In genomic region chr19:11541238-11541637, GRCh38 we compare ENCODE assay signal across 21 cellular contexts. TPM values are rescaled to one million over a fixed set of nuclear protein-coding genes. Genes with fewer than 3 reads are reported as not detected.
A peak's percentile ranks its signal among the peaks of the same experiment; 100 is the strongest.
DNase-seq lines count a peak whose midpoint lies in the region; ATAC-seq and TF ChIP-seq lines count a peak whose summit lies in the region.
"Had no signal": no experiment of that assay in that cellular context is flagged by ENCODE, and none has a peak within 500 bp of the region (broad histone marks: within the 10 kb centered on the region; RNA-seq: fewer than 3 reads in every experiment).

No MANE protein-coding gene starts in this region.

- peak overlapping the region in 3 of 4 donors; percentile 86 to 92 (median 89) for H3K27ac ChIP-seq in esophagus squamous epithelium
- H3K27ac ChIP-seq in thoracic aorta, result peak overlapping the region; percentile 94 to 98
- H3K27ac ChIP-seq: colonic mucosa, VCaP had no signal

- H3K36me3 ChIP-seq in esophagus squamous epithelium (no peaks in the 10 kb centered on the region), thoracic aorta (peaks cover 32% of the 10 kb centered on the region)
- H3K36me3 ChIP-seq: colonic mucosa had no signal

- WGBS in esophagus squamous epithelium, 2 donors, result 42 to 68% methylated on average over 3 of the region's 3 CpGs

- peak; percentile 40 for ATAC-seq in activated CD4-positive, alpha-beta T cell treated with anti-CD3 and anti-CD28 coated beads for 36 hours
- ATAC-seq in thoracic aorta (ENCODE audit: insufficient number of reproducible peaks, low FRiP score, low read depth) (no peak), GM18519 (IDR thresholded peaks at IDR 0.05; ENCODE audit: low FRiP score, unreplicated experiment) (no peak), GM21381 (IDR thresholded peaks at IDR 0.05; ENCODE audit: unreplicated experiment) (no peak)
- ATAC-seq: activated T-cell treated with anti-CD3 and anti-CD28 coated beads, Interleukin-2, amount 50 U/mL, for 4 hours had no signal

- intact Hi-C loops in activated CD4-positive, alpha-beta T cell treated with anti-CD3 and anti-CD28 coated beads for 36 hours (cut with DNase I, micrococcal nuclease), result no loop called here
- intact Hi-C loops in esophagus squamous epithelium (cut with DNase I), result no loop called here

- no peak overlapping the region for H3K4me3 Mint-ChIP-seq in activated CD4-positive, alpha-beta T cell treated with anti-CD3 and anti-CD28 coated beads for 36 hours
- H3K4me3 Mint-ChIP-seq: activated CD4-positive, alpha-beta memory T cell treated with anti-CD3 and anti-CD28 coated beads for 36 hours; activated naive CD4-positive, alpha-beta T cell treated with anti-CD3 and anti-CD28 coated beads, Interleukin-2, amount 50 U/mL, for 24 hours; activated T-cell treated with anti-CD3 and anti-CD28 coated beads, Interleukin-2, amount 50 U/mL, for 4 hours; B cell; nephron progenitor cell; T-helper 1 cell treated with Interleukin-12 subunit alpha and Interleukin-12 subunit beta and Interleukin-4 antibody, amounts not matched to agents 30 μg/mL and 1 μg/mL, for 36 hours had no signal

- H3K27me3 ChIP-seq in esophagus squamous epithelium, result peaks cover 0 to 27% (median 2%) of the 10 kb centered on the region in 4 donors
- H3K27me3 ChIP-seq in thoracic aorta (replicated peaks; ENCODE audit: insufficient read depth), result no peaks in the 10 kb centered on the region
- H3K27me3 ChIP-seq: colonic mucosa had no signal

- no peaks in the 10 kb centered on the region for H3K9me3 Mint-ChIP-seq in activated CD4-positive, alpha-beta T cell treated with anti-CD3 and anti-CD28 coated beads for 36 hours (ENCODE audit: low read depth)
- H3K9me3 Mint-ChIP-seq: activated CD4-positive, alpha-beta memory T cell treated with anti-CD3 and anti-CD28 coated beads for 36 hours; activated naive CD4-positive, alpha-beta T cell treated with anti-CD3 and anti-CD28 coated beads, Interleukin-2, amount 50 U/mL, for 24 hours; activated T-cell treated with anti-CD3 and anti-CD28 coated beads, Interleukin-2, amount 50 U/mL, for 4 hours; nephron progenitor cell; T-helper 1 cell treated with Interleukin-12 subunit alpha and Interleukin-12 subunit beta and Interleukin-4 antibody, amounts not matched to agents 30 μg/mL and 1 μg/mL, for 36 hours had no signal

- TF ChIP-seq CTCF in esophagus squamous epithelium (IDR thresholded peaks at IDR 0.05), result no peak
- no peak for TF ChIP-seq CTCF in thoracic aorta (IDR thresholded peaks at IDR 0.05)

- H3K9me3 ChIP-seq in esophagus squamous epithelium (no peaks in the 10 kb centered on the region), thoracic aorta (no peaks in the 10 kb centered on the region)
- H3K9me3 ChIP-seq: colonic mucosa had no signal

- H3K4me3 ChIP-seq in esophagus squamous epithelium, result peak overlapping the region in 3 of 4 donors; percentile 45 to 62 (median 48)
- H3K4me3 ChIP-seq in thoracic aorta, result peak overlapping the region; percentile 86
- H3K4me3 ChIP-seq: colonic mucosa had no signal

- no peaks in the 10 kb centered on the region for H3K4me1 Mint-ChIP-seq in activated CD4-positive, alpha-beta T cell treated with anti-CD3 and anti-CD28 coated beads for 36 hours
- H3K4me1 Mint-ChIP-seq: activated naive CD4-positive, alpha-beta T cell treated with anti-CD3 and anti-CD28 coated beads, Interleukin-2, amount 50 U/mL, for 24 hours had no signal

- CTCF ChIA-PET in activated CD4-positive, alpha-beta T cell treated with anti-CD3 and anti-CD28 coated beads for 36 hours (lab: Charles Lee), result interaction anchor here (1.1 kb wide), 1 partner anchor 59 kb away, joined by 4 read pairs; no protein-coding TSS in a partner anchor

- H3K27me3 Mint-ChIP-seq in activated CD4-positive, alpha-beta T cell treated with anti-CD3 and anti-CD28 coated beads for 36 hours, result peaks cover 19% of the 10 kb centered on the region

- POLR2A ChIA-PET in activated CD4-positive, alpha-beta T cell treated with anti-CD3 and anti-CD28 coated beads for 36 hours (lab: Charles Lee), result no interaction called here

- no peaks in the 10 kb centered on the region for H3K36me3 Mint-ChIP-seq in activated CD4-positive, alpha-beta T cell treated with anti-CD3 and anti-CD28 coated beads for 36 hours (ENCODE audit: low read depth)
- H3K36me3 Mint-ChIP-seq: activated CD4-positive, alpha-beta memory T cell treated with anti-CD3 and anti-CD28 coated beads for 36 hours; activated naive CD4-positive, alpha-beta T cell treated with anti-CD3 and anti-CD28 coated beads, Interleukin-2, amount 50 U/mL, for 24 hours had no signal

- no peak for TF ChIP-seq POLR2A in esophagus squamous epithelium (IDR thresholded peaks at IDR 0.05)

- no peak overlapping the region for H3K27ac Mint-ChIP-seq in activated CD4-positive, alpha-beta T cell treated with anti-CD3 and anti-CD28 coated beads for 36 hours
- H3K27ac Mint-ChIP-seq: activated CD4-positive, alpha-beta memory T cell treated with anti-CD3 and anti-CD28 coated beads for 36 hours; activated naive CD4-positive, alpha-beta T cell treated with anti-CD3 and anti-CD28 coated beads, Interleukin-2, amount 50 U/mL, for 24 hours; B cell; nephron progenitor cell; T-helper 1 cell treated with Interleukin-12 subunit alpha and Interleukin-12 subunit beta and Interleukin-4 antibody, amounts not matched to agents 30 μg/mL and 1 μg/mL, for 36 hours had no signal

- H3K4me1 ChIP-seq in esophagus squamous epithelium, result peaks cover 5 to 23% (median 7%) of the 10 kb centered on the region in 3 donors
- H3K4me1 ChIP-seq in thoracic aorta (ENCODE audit: control insufficient read depth in 1 of 2, low read depth in 2 of 2), result peaks cover 9 to 53% of the 10 kb centered on the region in 2 donors
- H3K4me1 ChIP-seq: colonic mucosa had no signal

- no peak for DNase-seq in activated CD4-positive, alpha-beta T cell treated with anti-CD3 and anti-CD28 coated beads for 36 hours
- no peak for DNase-seq in activated CD4-positive, alpha-beta T cell treated with anti-CD3 and anti-CD28 coated beads for 48 hours
- DNase-seq in esophagus squamous epithelium (lab: John Stamatoyannopoulos, UW), result no peak
- DNase-seq in thoracic aorta (ENCODE audit: low spot score), result no peak
- DNase-seq: 8988T; activated CD4-positive, alpha-beta memory T cell treated with anti-CD3 and anti-CD28 coated beads for 36 hours; activated T-cell treated with anti-CD3 and anti-CD28 coated beads, Interleukin-2, amount 50 U/mL, for 4 hours; colonic mucosa; COR-L47; NCI-H1092 treated with DMSO at 0.1 percent for 48 hours; NCI-H2081 treated with DMSO at 0.1 percent for 48 hours; NCI-H526; nephron progenitor cell; SHP77 had no signal

RNA-seq across cellular contexts. Expression of gene CNN1, which starts 2.6 kb away (rescaled TPM):
- not detected for total RNA-seq in activated CD4-positive, alpha-beta T cell treated with anti-CD3 and anti-CD28 coated beads for 36 hours
- 100 to 1,000 TPM in 1 of 4 donors, 10 to 100 TPM in 3; 20.4 to 437 (median 45.0) TPM for total RNA-seq in esophagus squamous epithelium
- total RNA-seq in thoracic aorta, result 1,000 to 10,000 TPM in 1 of 2 donors, 100 to 1,000 TPM in 1; 703 to 1,224 TPM
- total RNA-seq: activated CD4-positive, alpha-beta memory T cell treated with anti-CD3 and anti-CD28 coated beads for 36 hours; B cell had no signal

RNA-seq across cellular contexts. Expression of gene ECSIT, which starts 12.3 kb away (rescaled TPM):
- total RNA-seq in activated CD4-positive, alpha-beta T cell treated with anti-CD3 and anti-CD28 coated beads for 36 hours, result 10 to 100 TPM; 37.2 to 44.6 TPM
- total RNA-seq in esophagus squamous epithelium (10 to 100 TPM; 41.4 to 47.1 (median 43.1) TPM), thoracic aorta (10 to 100 TPM; 40.4 to 44.1 TPM)

RNA-seq across cellular contexts. Expression of gene ELOF1, which starts 17.8 kb away (rescaled TPM):
- total RNA-seq in activated CD4-positive, alpha-beta T cell treated with anti-CD3 and anti-CD28 coated beads for 36 hours, result 10 to 100 TPM; 48.0 to 53.7 TPM
- total RNA-seq in esophagus squamous epithelium (10 to 100 TPM; 21.7 to 31.6 (median 28.6) TPM), thoracic aorta (10 to 100 TPM; 24.3 to 36.6 TPM)

RNA-seq across cellular contexts. Expression of gene ZNF653, which starts 35.6 kb away (rescaled TPM):
- total RNA-seq in activated CD4-positive, alpha-beta T cell treated with anti-CD3 and anti-CD28 coated beads for 36 hours, result 10 to 100 TPM; 13.1 to 16.6 TPM
- total RNA-seq in esophagus squamous epithelium (10 to 100 TPM in 1 of 4 donors, 1 to 10 TPM in 3; 3.6 to 10.2 (median 5.0) TPM), thoracic aorta (10 to 100 TPM in 1 of 2 donors, 1 to 10 TPM in 1; 5.4 to 25.0 TPM)

RNA-seq across cellular contexts. Expression of gene ACP5, which starts 36.2 kb away (rescaled TPM):
- 10 to 100 TPM; 10.3 to 12.4 TPM for total RNA-seq in activated CD4-positive, alpha-beta T cell treated with anti-CD3 and anti-CD28 coated beads for 36 hours
- 10 to 100 TPM; 12.2 to 61.9 (median 33.0) TPM for total RNA-seq in esophagus squamous epithelium
- total RNA-seq in thoracic aorta, result 10 to 100 TPM in 1 of 2 donors, 1 to 10 TPM in 1; 1.6 to 14.6 TPM
- total RNA-seq: pulmonary artery endothelial cell had no signal

Comparison
In these comparisons a context has a peak if more than half of its experiments do, and no peak if none do; other contexts are left out.
1. RNA of gene CNN1, which starts 2.6 kb away (total RNA-seq): 703 to 1,224 TPM in thoracic aorta and 20.4 to 437 TPM in esophagus squamous epithelium; not detected in activated CD4-positive, alpha-beta T cell treated with anti-CD3 and anti-CD28 coated beads for 36 hours; every median in the first group is over 10 times any median in the second.